ENCODE assay signal across 8 cellular contexts in the genomic region with DNA sequence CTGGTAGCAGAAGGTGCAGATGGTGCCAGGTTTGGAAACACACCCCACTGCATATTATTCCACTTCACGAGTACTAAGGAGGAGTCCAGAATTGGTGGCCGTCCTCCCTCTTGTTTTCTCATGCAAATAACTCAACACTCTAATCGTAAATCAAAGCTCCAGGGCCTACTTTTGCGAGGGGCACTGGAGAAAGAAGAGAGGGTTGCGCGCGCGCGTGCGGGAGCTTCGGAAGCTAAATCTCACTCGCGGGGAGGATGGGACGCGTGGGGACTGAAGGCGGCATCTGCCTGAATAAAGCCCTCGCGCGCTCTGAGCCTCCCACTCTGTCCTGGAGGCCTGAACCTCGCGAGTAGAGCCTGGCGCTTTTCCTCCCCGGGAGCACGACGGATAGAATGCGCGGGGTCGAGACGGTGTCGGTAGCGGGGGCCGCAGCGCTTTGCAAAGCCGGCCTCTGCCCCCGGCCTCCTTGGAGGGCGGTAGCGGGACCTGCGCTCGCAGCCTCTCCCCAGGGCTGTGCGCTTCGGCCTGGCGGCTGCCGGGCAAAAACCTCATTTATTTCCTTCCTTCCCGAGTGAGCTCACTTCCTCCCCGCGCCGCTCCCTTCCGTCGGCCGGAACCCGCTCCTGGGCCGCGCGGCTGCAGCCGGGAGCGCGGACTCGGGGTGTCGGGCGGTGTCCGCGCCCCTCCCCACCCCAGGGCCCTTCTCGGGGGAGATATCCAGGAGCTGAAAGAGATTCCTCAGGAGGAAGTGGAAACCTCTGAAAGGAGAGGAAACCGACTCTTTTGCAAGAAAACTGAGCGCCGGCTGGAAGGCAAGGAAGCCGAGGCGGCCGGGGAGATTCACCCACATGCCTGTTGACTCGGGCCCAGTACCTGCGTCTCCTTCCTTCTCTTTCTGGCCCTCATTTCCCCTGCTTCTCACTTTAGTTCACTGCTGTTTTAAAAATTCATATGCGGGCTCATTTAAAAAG. TPM values are rescaled to one million over a fixed set of nuclear protein-coding genes. Genes with fewer than 3 reads are reported as not detected.
A peak's percentile ranks its signal among the peaks of the same experiment; 100 is the strongest.
DNase-seq lines count a peak whose midpoint lies in the region; ATAC-seq and TF ChIP-seq lines count a peak whose summit lies in the region.

No MANE protein-coding gene starts in this region.

- H3K4me1 ChIP-seq in psoas muscle: no peaks in the 10 kb centered on the region

- CTCF ChIA-PET in AG04450 (lab: Charles Lee): interaction anchor here (0.5 to 1.9 kb wide), 8 partner anchors 15 to 611 kb away, joined by 3 to 14 read pairs (median 5); no protein-coding TSS in a partner anchor

- no peak overlapping the region for H3K27ac ChIP-seq in AG04450 (ENCODE audit: low read depth, low read length)
- H3K27ac ChIP-seq in psoas muscle: no peak overlapping the region

- intact Hi-C loops in psoas muscle (cut with DNase I): loop anchor here in 1 of 2 donors (5.0 kb wide), 1 partner anchor 613 kb away; no protein-coding TSS in a partner anchor

- ATAC-seq in T-helper 17 cell (peak; percentile 49), psoas muscle (peak in 2 of 4 donors; percentile 48 to 69)

- DNase-seq in AG04450 (ENCODE audit: low read depth, low spot score) (no peak), T-helper 17 cell (no peak), glutamatergic neuron (peak; percentile 67), psoas muscle (peak in 1 of 2 donors; percentile 50), NCI-H226 (no peak), NCI-H446 treated with DMSO at 0.1 percent for 48 hours (lab: John Stamatoyannopoulos, UW) (no peak)
- DNase-seq in stimulated activated CD4-positive, alpha-beta T cell treated with anti-CD3 and anti-CD28 coated beads, Interleukin-2, amount 100 ng/mL, for 48 hours: no peak

- peaks cover 12% of the 10 kb centered on the region for H3K4me1 Mint-ChIP-seq in T-helper 17 cell
- peaks cover 5% of the 10 kb centered on the region for H3K4me1 Mint-ChIP-seq in glutamatergic neuron (ENCODE audit: low read depth, unreplicated experiment)

- H3K36me3 ChIP-seq in psoas muscle (ENCODE audit: insufficient read depth in 1 of 2, low read depth in 1 of 2): no peaks in the 10 kb centered on the region

- POLR2A ChIA-PET in AG04450 (lab: Yijun Ruan, JAX): interaction anchor here (0.7 kb wide), 1 partner anchor 486 kb away, joined by 3 read pairs; no protein-coding TSS in a partner anchor

- H3K4me3 ChIP-seq in AG04450 (ENCODE audit: low read depth, low read length): peak overlapping the region; percentile 42
- peak overlapping the region; percentile 60 for H3K4me3 ChIP-seq in psoas muscle

- TF ChIP-seq POLR2A in GM19193 (IDR thresholded peaks at IDR 0.05; ENCODE audit: extremely low read depth, insufficient read depth, insufficient read length): peak; percentile 53

- H3K4me3 Mint-ChIP-seq in T-helper 17 cell (peak overlapping the region; percentile 83), glutamatergic neuron (ENCODE audit: unreplicated experiment) (peak overlapping the region; percentile 86)

- H3K27me3 Mint-ChIP-seq in T-helper 17 cell (peaks cover 91% of the 10 kb centered on the region), glutamatergic neuron (ENCODE audit: unreplicated experiment) (peaks cover 43% of the 10 kb centered on the region)

- H3K27me3 ChIP-seq in AG04450 (ENCODE audit: control insufficient read depth, insufficient read depth, low read length) (peaks cover 62% of the 10 kb centered on the region), psoas muscle (ENCODE audit: insufficient read depth in 3 of 3, low read length in 2 of 3) (peaks cover 5 to 84% (median 19%) of the 10 kb centered on the region in 3 donors)

- H3K9me3 ChIP-seq in AG04450 (ENCODE audit: control insufficient read depth, insufficient read depth, low read length) (peaks cover 29% of the 10 kb centered on the region), T-helper 17 cell (ENCODE audit: control insufficient read depth, low read length, poor library complexity, severe bottlenecking) (no peaks in the 10 kb centered on the region), psoas muscle (no peaks in the 10 kb centered on the region)

- WGBS in psoas muscle, 3 donors: 20 to 22% (median 22%) methylated on average over 56 to 72 of the region's 72 CpGs

- H3K9me3 Mint-ChIP-seq in glutamatergic neuron (ENCODE audit: unreplicated experiment): peaks cover 7% of the 10 kb centered on the region

- H3K36me3 Mint-ChIP-seq in T-helper 17 cell (ENCODE audit: low read depth) (peaks cover 4% of the 10 kb centered on the region), glutamatergic neuron (ENCODE audit: unreplicated experiment) (peaks cover 10% of the 10 kb centered on the region)

- H3K27ac Mint-ChIP-seq in T-helper 17 cell: no peak overlapping the region
- no peak overlapping the region for H3K27ac Mint-ChIP-seq in glutamatergic neuron (ENCODE audit: unreplicated experiment)

- TF ChIP-seq CTCF in AG04450 (IDR thresholded peaks at IDR 0.05; ENCODE audit: low read depth, low read length) (no peak), glutamatergic neuron (IDR thresholded peaks at IDR 0.05; ENCODE audit: partially characterized antibody, unreplicated experiment) (peak; percentile 7), psoas muscle (IDR thresholded peaks at IDR 0.05) (no peak)

RNA-seq across cellular contexts. Expression of a gene that starts 20.7 kb away (rescaled TPM):
- polyA plus RNA-seq in AG04450 (2011; rRNA removed): 2.2 and 2.4 TPM in 2 replicates
- 1.9 and 2.4 TPM in 2 replicates for polyA minus RNA-seq in AG04450 (2011; rRNA and poly(A)+ RNA removed)
- not detected for total RNA-seq in T-helper 17 cell
- not detected for total RNA-seq in glutamatergic neuron (ENCODE audit: unreplicated experiment)
- total RNA-seq in psoas muscle: under 1 TPM in 2 of 4 donors, not detected in 2; 0.34 to 0.54 TPM
- under 1 TPM; 0.05 to 0.13 (median 0.12) TPM for polyA plus RNA-seq in psoas muscle
